In the genomic region with DNA sequence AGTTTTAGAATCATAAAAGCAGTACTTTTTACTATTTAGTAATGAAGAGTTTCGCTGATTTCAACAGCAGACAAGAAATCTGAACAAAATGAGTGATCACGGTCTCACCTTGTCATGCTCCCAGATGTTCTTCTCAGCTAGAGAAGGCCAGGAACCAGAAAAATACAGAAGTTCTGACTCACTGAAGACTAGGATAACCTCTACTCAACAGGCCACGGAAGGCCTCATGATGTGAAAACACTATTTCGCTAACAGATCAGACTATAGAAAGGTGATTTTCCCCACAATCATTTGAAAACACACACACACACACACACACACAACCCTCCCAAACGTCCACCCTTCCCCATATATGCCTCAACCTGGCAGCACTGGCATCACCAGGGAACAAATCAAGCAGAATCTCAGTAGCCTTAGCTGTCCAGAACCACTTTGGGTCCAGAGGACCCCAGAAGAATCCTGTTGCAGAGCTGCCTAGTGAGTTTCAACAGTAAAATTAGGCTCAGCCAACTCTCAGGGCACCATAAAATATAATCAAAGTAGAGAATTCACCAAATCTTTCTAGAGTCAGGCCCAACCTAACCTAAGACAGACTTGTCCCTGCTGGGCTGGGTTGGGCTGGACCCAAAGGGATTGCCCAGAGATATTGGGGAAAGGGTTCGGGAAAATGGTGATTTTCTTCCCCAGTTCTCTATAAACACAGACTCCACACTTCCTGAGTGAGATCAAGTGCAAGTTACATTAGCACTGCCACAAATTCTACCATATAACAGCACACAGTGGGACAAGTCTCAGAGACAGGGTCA, we compare ENCODE assay signal across 9 cellular contexts. TPM values are rescaled to one million over a fixed set of nuclear protein-coding genes. Genes with fewer than 3 reads are reported as not detected.
A peak's percentile ranks its signal among the peaks of the same experiment; 100 is the strongest.
DNase-seq lines count a peak whose midpoint lies in the region; ATAC-seq and TF ChIP-seq lines count a peak whose summit lies in the region.
"Had no signal": no experiment of that assay in that cellular context is flagged by ENCODE, and none has a peak within 500 bp of the region (broad histone marks: within the 10 kb centered on the region; RNA-seq: fewer than 3 reads in every experiment).

No MANE protein-coding gene starts in this region.

- H3K4me1 ChIP-seq in osteoblast (ENCODE audit: insufficient read depth, low read length) (peaks cover 38% of the 10 kb centered on the region), ovary (ENCODE audit: insufficient read depth) (peaks cover 2% of the 10 kb centered on the region)

- H3K4me3 ChIP-seq in osteoblast (ENCODE audit: insufficient read depth, low read length) (no peak overlapping the region), ovary (no peak overlapping the region)

- H3K27ac ChIP-seq in osteoblast (ENCODE audit: low read depth, low read length) = peak overlapping the region; percentile 50
- no peak overlapping the region for H3K27ac ChIP-seq in ovary
- H3K27ac ChIP-seq: C4-2B had no signal

- peak overlapping the region; percentile 34 for H3K4me3 Mint-ChIP-seq in activated T-helper 1 cell treated with anti-CD3 and anti-CD28 coated beads, Interleukin-12 subunit alpha, Interleukin-12 subunit beta, Interleukin-2, Interleukin-4 antibody, amounts not matched to agents 30 ng/mL and 10 ng/mL and 1 ng/mL, durations not matched to agents 14 hours and 24 hours and 36 hours

- TF ChIP-seq CTCF in osteoblast (IDR thresholded peaks at IDR 0.05; ENCODE audit: extremely low read depth, low read depth, low read length) = no peak
- TF ChIP-seq CTCF in ovary (IDR thresholded peaks at IDR 0.05) = no peak

- peak; percentile 67 for DNase-seq in activated CD8-positive, alpha-beta memory T cell treated with anti-CD3 and anti-CD28 coated beads for 24 hours
- no peak for DNase-seq in activated CD8-positive, alpha-beta memory T cell treated with anti-CD3 and anti-CD28 coated beads, Interleukin-2, amount 50 U/mL, for 48 hours
- no peak for DNase-seq in activated T-helper 1 cell treated with anti-CD3 and anti-CD28 coated beads, Interleukin-12 subunit alpha, Interleukin-12 subunit beta, Interleukin-2, Interleukin-4 antibody, amounts not matched to agents 30 ng/mL and 10 ng/mL and 1 ng/mL, durations not matched to agents 14 hours and 24 hours and 36 hours (ENCODE audit: low spot score)
- DNase-seq in osteoblast (ENCODE audit: insufficient read length, low spot score, missing footprints) (peak; percentile 67), A172 (ENCODE audit: low spot score) (no peak), ovary (no peak), NCI-H2081 (lab: John Stamatoyannopoulos, UW) (no peak)

- peaks cover 78% of the 10 kb centered on the region for H3K79me2 ChIP-seq in osteoblast (ENCODE audit: insufficient read depth, low read length)

- H4K20me1 ChIP-seq in osteoblast (ENCODE audit: insufficient read depth, low read length) = peaks cover 5% of the 10 kb centered on the region

- H3K36me3 ChIP-seq in osteoblast (ENCODE audit: insufficient read depth, low read length) (peaks cover 2% of the 10 kb centered on the region), ovary (no peaks in the 10 kb centered on the region)

- no peak for TF ChIP-seq EP300 in ovary (IDR thresholded peaks at IDR 0.05)

- peak overlapping the region; percentile 79 for H3K4me2 ChIP-seq in osteoblast (ENCODE audit: insufficient read depth, low read length)

- H3K27me3 ChIP-seq in osteoblast (ENCODE audit: insufficient read depth, low read length) (no peaks in the 10 kb centered on the region), ovary (no peaks in the 10 kb centered on the region)

- H3K4me1 Mint-ChIP-seq in activated T-helper 1 cell treated with anti-CD3 and anti-CD28 coated beads, Interleukin-12 subunit alpha, Interleukin-12 subunit beta, Interleukin-2, Interleukin-4 antibody, amounts not matched to agents 30 ng/mL and 10 ng/mL and 1 ng/mL, durations not matched to agents 14 hours and 24 hours and 36 hours (ENCODE audit: low read depth) = peaks cover 44% of the 10 kb centered on the region

- TF ChIP-seq POLR2A in ovary (IDR thresholded peaks at IDR 0.05) = no peak

- 90 to 94% (median 91%) methylated on average over 6 of the region's 6 CpGs for WGBS in ovary, 3 donors

- H3K27me3 Mint-ChIP-seq in activated T-helper 1 cell treated with anti-CD3 and anti-CD28 coated beads, Interleukin-12 subunit alpha, Interleukin-12 subunit beta, Interleukin-2, Interleukin-4 antibody, amounts not matched to agents 30 ng/mL and 10 ng/mL and 1 ng/mL, durations not matched to agents 14 hours and 24 hours and 36 hours (ENCODE audit: insufficient read depth) = no peaks in the 10 kb centered on the region

- H3K27ac Mint-ChIP-seq in activated T-helper 1 cell treated with anti-CD3 and anti-CD28 coated beads, Interleukin-12 subunit alpha, Interleukin-12 subunit beta, Interleukin-2, Interleukin-4 antibody, amounts not matched to agents 30 ng/mL and 10 ng/mL and 1 ng/mL, durations not matched to agents 14 hours and 24 hours and 36 hours = peak overlapping the region; percentile 68

- no peak overlapping the region for H2AFZ ChIP-seq in osteoblast (ENCODE audit: low read length)

- H3K9me3 ChIP-seq in osteoblast (ENCODE audit: low read depth, low read length) = no peaks in the 10 kb centered on the region
- no peaks in the 10 kb centered on the region for H3K9me3 ChIP-seq in ovary

- peak; percentile 90 for ATAC-seq in HG03045 (IDR thresholded peaks at IDR 0.05; ENCODE audit: unreplicated experiment)

- H3K9me3 Mint-ChIP-seq in activated T-helper 1 cell treated with anti-CD3 and anti-CD28 coated beads, Interleukin-12 subunit alpha, Interleukin-12 subunit beta, Interleukin-2, Interleukin-4 antibody, amounts not matched to agents 30 ng/mL and 10 ng/mL and 1 ng/mL, durations not matched to agents 14 hours and 24 hours and 36 hours = no peaks in the 10 kb centered on the region

- intact Hi-C loops in activated T-helper 1 cell treated with anti-CD3 and anti-CD28 coated beads, Interleukin-12 subunit alpha, Interleukin-12 subunit beta, Interleukin-2, Interleukin-4 antibody, amounts not matched to agents 30 ng/mL and 10 ng/mL and 1 ng/mL, durations not matched to agents 14 hours and 24 hours and 36 hours (cut with micrococcal nuclease) = loop anchor here (1.0 to 5.0 kb wide), 5 partner anchors 8 to 1857 kb away; a partner anchor contains a TSS
- intact Hi-C loops in ovary (cut with DNase I) = no loop called here

- H3K36me3 Mint-ChIP-seq in activated T-helper 1 cell treated with anti-CD3 and anti-CD28 coated beads, Interleukin-12 subunit alpha, Interleukin-12 subunit beta, Interleukin-2, Interleukin-4 antibody, amounts not matched to agents 30 ng/mL and 10 ng/mL and 1 ng/mL, durations not matched to agents 14 hours and 24 hours and 36 hours (ENCODE audit: low read depth) = peaks cover 10% of the 10 kb centered on the region

RNA-seq across cellular contexts. Expression of a gene that starts 7.9 kb away (rescaled TPM):
- total RNA-seq in activated T-helper 1 cell treated with anti-CD3 and anti-CD28 coated beads, Interleukin-12 subunit alpha, Interleukin-12 subunit beta, Interleukin-2, Interleukin-4 antibody, amounts not matched to agents 30 ng/mL and 10 ng/mL and 1 ng/mL, durations not matched to agents 14 hours and 24 hours and 36 hours = 44.5 and 47.1 TPM in 2 replicates
- total RNA-seq in osteoblast (19.5 and 22.4 TPM in 2 replicates), ovary (10 to 100 TPM; 10.3 to 17.3 (median 14.2) TPM)
- 36.5 and 39.0 TPM in 2 replicates for total RNA-seq in A172 (2014; rRNA removed; shearing (Covaris generic))
- 10 to 100 TPM in 1 of 2 donors, 1 to 10 TPM in 1; 7.5 to 15.7 TPM for polyA plus RNA-seq in ovary

RNA-seq across cellular contexts. Expression of a gene that starts 28.1 kb away (rescaled TPM):
- 2.7 and 2.8 TPM in 2 replicates for total RNA-seq in activated T-helper 1 cell treated with anti-CD3 and anti-CD28 coated beads, Interleukin-12 subunit alpha, Interleukin-12 subunit beta, Interleukin-2, Interleukin-4 antibody, amounts not matched to agents 30 ng/mL and 10 ng/mL and 1 ng/mL, durations not matched to agents 14 hours and 24 hours and 36 hours
- total RNA-seq in osteoblast (0.59 and 0.72 TPM in 2 replicates), ovary (1 to 10 TPM in 4 of 7 donors, under 1 TPM in 3; 0.53 to 3.6 (median 1.1) TPM)
- 0.12 and 1.2 TPM in 2 replicates for total RNA-seq in A172 (2014; rRNA removed; shearing (Covaris generic))
- polyA plus RNA-seq in ovary = under 1 TPM in 1 of 2 donors, not detected in 1; 0.46 TPM

Comparison
In these comparisons a context has a peak if more than half of its experiments do, and no peak if none do; other contexts are left out.
1. DNase-seq: peak in activated CD8-positive, alpha-beta memory T cell treated with anti-CD3 and anti-CD28 coated beads for 24 hours (single experiment) and osteoblast (single experiment); none in activated CD8-positive, alpha-beta memory T cell treated with anti-CD3 and anti-CD28 coated beads, Interleukin-2, amount 50 U/mL, for 48 hours (single experiment), activated T-helper 1 cell treated with anti-CD3 and anti-CD28 coated beads, Interleukin-12 subunit alpha, Interleukin-12 subunit beta, Interleukin-2, Interleukin-4 antibody, amounts not matched to agents 30 ng/mL and 10 ng/mL and 1 ng/mL, durations not matched to agents 14 hours and 24 hours and 36 hours (single experiment), A172 (single experiment), ovary (0 of 5) and NCI-H2081 (0 of 2).